ENCODE assay signal across 17 cellular contexts in genomic region chr6:134983823-134984222, GRCh38. TPM values are rescaled to one million over a fixed set of nuclear protein-coding genes. Genes with fewer than 3 reads are reported as not detected.
DNase-seq lines count a peak whose midpoint lies in the region; ATAC-seq and TF ChIP-seq lines count a peak whose summit lies in the region.
"Had no signal": no experiment of that assay in that cellular context is flagged by ENCODE, and none has a peak within 500 bp of the region (broad histone marks: within the 10 kb centered on the region; RNA-seq: fewer than 3 reads in every experiment).

No MANE protein-coding gene starts in this region.

- DNase-seq in activated naive CD8-positive, alpha-beta T cell treated with anti-CD3 and anti-CD28 coated beads, Interleukin-2, amount 50 U/mL, for 24 hours: no peak
- DNase-seq in activated naive CD8-positive, alpha-beta T cell treated with anti-CD3 and anti-CD28 coated beads for 36 hours: no peak
- DNase-seq in T-helper 17 cell (no peak), endothelial cell (ENCODE audit: low spot score) (no peak), osteocyte (ENCODE audit: extremely low spot score, unreplicated experiment) (no peak)
- DNase-seq: AML-193, Calu3, IMR-90, NCI-H1417, NCI-H2029, NCI-H774 had no signal

- peak overlapping the region; percentile 0 for H3K27ac Mint-ChIP-seq in activated naive CD8-positive, alpha-beta T cell treated with anti-CD3 and anti-CD28 coated beads, Interleukin-2, amount 50 U/mL, for 24 hours
- H3K27ac Mint-ChIP-seq in activated naive CD8-positive, alpha-beta T cell treated with anti-CD3 and anti-CD28 coated beads for 36 hours: no peak overlapping the region
- H3K27ac Mint-ChIP-seq in T-helper 17 cell (peak overlapping the region; percentile 1), endothelial cell (ENCODE audit: unreplicated experiment) (peak overlapping the region; percentile 24), osteocyte (ENCODE audit: unreplicated experiment) (peak overlapping the region; percentile 14)

- no peaks in the 10 kb centered on the region for H3K9me3 Mint-ChIP-seq in activated naive CD8-positive, alpha-beta T cell treated with anti-CD3 and anti-CD28 coated beads, Interleukin-2, amount 50 U/mL, for 24 hours
- H3K9me3 Mint-ChIP-seq in activated naive CD8-positive, alpha-beta T cell treated with anti-CD3 and anti-CD28 coated beads for 36 hours: no peaks in the 10 kb centered on the region
- H3K9me3 Mint-ChIP-seq in endothelial cell (ENCODE audit: unreplicated experiment) (no peaks in the 10 kb centered on the region), osteocyte (ENCODE audit: unreplicated experiment) (no peaks in the 10 kb centered on the region)
- H3K9me3 Mint-ChIP-seq: GM23338 had no signal

- ATAC-seq in activated naive CD8-positive, alpha-beta T cell treated with anti-CD3 and anti-CD28 coated beads, Interleukin-2, amount 50 U/mL, for 24 hours: no peak
- ATAC-seq in T-helper 17 cell: no peak
- no peak for ATAC-seq in GM18502 (IDR thresholded peaks at IDR 0.05; ENCODE audit: poor library complexity, unreplicated experiment)
- no peak for ATAC-seq in GM19035 (IDR thresholded peaks at IDR 0.05; ENCODE audit: unreplicated experiment)
- ATAC-seq: GM12878, GM23338, Panc1 had no signal

- no peak for TF ChIP-seq CTCF in endothelial cell (IDR thresholded peaks at IDR 0.05; ENCODE audit: unreplicated experiment)
- no peak for TF ChIP-seq CTCF in osteocyte (IDR thresholded peaks at IDR 0.05)

- H3K27me3 Mint-ChIP-seq in activated naive CD8-positive, alpha-beta T cell treated with anti-CD3 and anti-CD28 coated beads, Interleukin-2, amount 50 U/mL, for 24 hours: no peaks in the 10 kb centered on the region
- no peaks in the 10 kb centered on the region for H3K27me3 Mint-ChIP-seq in activated naive CD8-positive, alpha-beta T cell treated with anti-CD3 and anti-CD28 coated beads for 36 hours
- H3K27me3 Mint-ChIP-seq in T-helper 17 cell: no peaks in the 10 kb centered on the region
- H3K27me3 Mint-ChIP-seq in endothelial cell (ENCODE audit: unreplicated experiment): peaks cover 2% of the 10 kb centered on the region
- no peaks in the 10 kb centered on the region for H3K27me3 Mint-ChIP-seq in osteocyte (ENCODE audit: unreplicated experiment)

- H3K9me3 ChIP-seq in T-helper 17 cell (ENCODE audit: control insufficient read depth, low read length, poor library complexity, severe bottlenecking): no peaks in the 10 kb centered on the region

- H3K4me1 Mint-ChIP-seq in activated naive CD8-positive, alpha-beta T cell treated with anti-CD3 and anti-CD28 coated beads, Interleukin-2, amount 50 U/mL, for 24 hours: peaks cover 49% of the 10 kb centered on the region
- H3K4me1 Mint-ChIP-seq in activated naive CD8-positive, alpha-beta T cell treated with anti-CD3 and anti-CD28 coated beads for 36 hours: peaks cover 42% of the 10 kb centered on the region
- peaks cover 23% of the 10 kb centered on the region for H3K4me1 Mint-ChIP-seq in T-helper 17 cell
- peaks cover 29% of the 10 kb centered on the region for H3K4me1 Mint-ChIP-seq in endothelial cell (ENCODE audit: unreplicated experiment)
- no peaks in the 10 kb centered on the region for H3K4me1 Mint-ChIP-seq in osteocyte (ENCODE audit: unreplicated experiment)
- H3K4me1 Mint-ChIP-seq: GM23338 had no signal

- peaks cover 51% of the 10 kb centered on the region for H3K36me3 Mint-ChIP-seq in activated naive CD8-positive, alpha-beta T cell treated with anti-CD3 and anti-CD28 coated beads, Interleukin-2, amount 50 U/mL, for 24 hours (ENCODE audit: low read depth)
- peaks cover 40% of the 10 kb centered on the region for H3K36me3 Mint-ChIP-seq in activated naive CD8-positive, alpha-beta T cell treated with anti-CD3 and anti-CD28 coated beads for 36 hours
- H3K36me3 Mint-ChIP-seq in T-helper 17 cell (ENCODE audit: low read depth) (peaks cover 18% of the 10 kb centered on the region), endothelial cell (ENCODE audit: low read depth, unreplicated experiment) (peaks cover 17% of the 10 kb centered on the region), osteocyte (ENCODE audit: unreplicated experiment) (peaks cover 43% of the 10 kb centered on the region)

- H3K4me3 Mint-ChIP-seq in activated naive CD8-positive, alpha-beta T cell treated with anti-CD3 and anti-CD28 coated beads, Interleukin-2, amount 50 U/mL, for 24 hours: no peak overlapping the region
- H3K4me3 Mint-ChIP-seq in activated naive CD8-positive, alpha-beta T cell treated with anti-CD3 and anti-CD28 coated beads for 36 hours: no peak overlapping the region
- peak overlapping the region; percentile 22 for H3K4me3 Mint-ChIP-seq in T-helper 17 cell
- peak overlapping the region; percentile 66 for H3K4me3 Mint-ChIP-seq in endothelial cell (ENCODE audit: unreplicated experiment)
- no peak overlapping the region for H3K4me3 Mint-ChIP-seq in osteocyte (ENCODE audit: unreplicated experiment)
- H3K4me3 Mint-ChIP-seq: GM23338 had no signal

RNA-seq across cellular contexts. Expression of gene ALDH8A1, which starts 33.9 kb away (rescaled TPM):
- 1 to 10 TPM in 1 of 2 experiments, under 1 TPM in 1; 0.46 to 1.8 TPM for total RNA-seq in activated naive CD8-positive, alpha-beta T cell treated with anti-CD3 and anti-CD28 coated beads for 36 hours
- 1 to 10 TPM; 1.3 to 3.4 TPM for total RNA-seq in T-helper 17 cell
- 0.15 TPM for total RNA-seq in endothelial cell (ENCODE audit: unreplicated experiment)
- total RNA-seq in osteocyte: 0.30 and 0.42 TPM in 2 replicates
- total RNA-seq: GM23338, NCI-H460 had no signal

Comparison
In these comparisons a context has a peak if more than half of its experiments do, and no peak if none do; other contexts are left out.
1. H3K4me3 Mint-ChIP-seq: peak in T-helper 17 cell (single experiment) and endothelial cell (single experiment); none in activated naive CD8-positive, alpha-beta T cell treated with anti-CD3 and anti-CD28 coated beads, Interleukin-2, amount 50 U/mL, for 24 hours (single experiment), activated naive CD8-positive, alpha-beta T cell treated with anti-CD3 and anti-CD28 coated beads for 36 hours (single experiment) and osteocyte (single experiment).